1 cellular context compared by ENCODE assay signal in genomic region chr16:3046506-3047386, GRCh38.
TF ChIP-seq lines count a peak whose summit lies in the region.

TSS of gene MMP25 (plus strand) at chr16:3046561. CDS start at chr16:3046918, 357 bp downstream.

TF ChIP-seq in SK-N-SH treated with all-trans-retinoic acid at 6 μM for 48 hours, 23 proteins besides CTCF, POLR2A, EP300 and RAD21 (continued from another document):
- no peak for TF ChIP-seq PATZ1 (CRISPR knock-in tag; IDR thresholded peaks at IDR 0.05; ENCODE audit: borderline replicate concordance)
- no peak for TF ChIP-seq ARNTL (CRISPR knock-in tag; IDR thresholded peaks at IDR 0.05; ENCODE audit: borderline replicate concordance, low read depth)
- no peak for TF ChIP-seq RARB (CRISPR knock-in tag; IDR thresholded peaks at IDR 0.05)
- no peak for TF ChIP-seq TSHZ2 (CRISPR knock-in tag; IDR thresholded peaks at IDR 0.05)
- TF ChIP-seq GLIS3 (CRISPR knock-in tag; IDR thresholded peaks at IDR 0.05): no peak
- no peak for TF ChIP-seq ZNF8 (CRISPR knock-in tag; IDR thresholded peaks at IDR 0.05)
- no peak for TF ChIP-seq ZNF565 (CRISPR knock-in tag; conservative IDR thresholded peaks at IDR 0.05; ENCODE audit: low read depth)
- TF ChIP-seq ZC3H10 (CRISPR knock-in tag; IDR thresholded peaks at IDR 0.05): no peak
- no peak for TF ChIP-seq ESRRG (CRISPR knock-in tag; IDR thresholded peaks at IDR 0.05)
